ENCODE assay signal across 8 cellular contexts in genomic region chr10:89643431-89643811, GRCh38. TPM values are rescaled to one million over a fixed set of nuclear protein-coding genes. Genes with fewer than 3 reads are reported as not detected.
DNase-seq lines count a peak whose midpoint lies in the region; ATAC-seq and TF ChIP-seq lines count a peak whose summit lies in the region.

No MANE protein-coding gene starts in this region.

- H3F3A ChIP-seq in GM23338 (replicated peaks; ENCODE audit: low read depth), result no peaks in the 10 kb centered on the region

- peak overlapping the region; percentile 4; the same call in 1 of the 2 replicates for H3K27ac ChIP-seq in GM23338 (ENCODE audit: low read depth)
- H3K27ac ChIP-seq in VCaP, result peak overlapping the region; percentile 95
- H3K27ac ChIP-seq in iPS-18a (ENCODE audit: low read length), result peak overlapping the region; percentile 67
- no peak overlapping the region for H3K27ac ChIP-seq in stomach smooth muscle (ENCODE audit: low read length)

- H3K36me3 ChIP-seq in GM23338 (ENCODE audit: insufficient read depth) (no peaks in the 10 kb centered on the region), iPS-18a (ENCODE audit: control insufficient read depth, low read depth, low read length) (no peaks in the 10 kb centered on the region), stomach smooth muscle (ENCODE audit: control insufficient read depth in 2 of 2, insufficient read depth in 2 of 2, low read length in 2 of 2) (no peaks in the 10 kb centered on the region)

- no peak for ATAC-seq in GM23338
- no peak for ATAC-seq in stimulated activated naive CD8-positive, alpha-beta T cell treated with anti-CD3 and anti-CD28 coated beads, Interleukin-15, amount 100 ng/mL, for 72 hours
- ATAC-seq in HG03139 (IDR thresholded peaks at IDR 0.05; ENCODE audit: unreplicated experiment), result no peak
- no peak for ATAC-seq in HG03520 (IDR thresholded peaks at IDR 0.05; ENCODE audit: unreplicated experiment)

- H3K27me3 ChIP-seq in GM23338 (ENCODE audit: insufficient read depth) (no peaks in the 10 kb centered on the region), iPS-18a (ENCODE audit: control insufficient read depth, insufficient read depth, low read length) (no peaks in the 10 kb centered on the region), stomach smooth muscle (ENCODE audit: control insufficient read depth in 1 of 2, insufficient read depth in 2 of 2, low read length in 2 of 2) (no peaks in the 10 kb centered on the region)

- H3K9me3 ChIP-seq in iPS-18a (ENCODE audit: control insufficient read depth, low read depth, low read length) (no peaks in the 10 kb centered on the region), stomach smooth muscle (ENCODE audit: control insufficient read depth in 2 of 2, low read length in 2 of 2) (no peaks in the 10 kb centered on the region)

- H3K4me3 ChIP-seq in GM23338, result peak overlapping the region; percentile 59
- peak overlapping the region; percentile 100 for H3K4me3 ChIP-seq in iPS-18a (ENCODE audit: low read length)
- peak overlapping the region; percentile 85 to 90 for H3K4me3 ChIP-seq in stomach smooth muscle (ENCODE audit: low read length in 2 of 2)

- TF ChIP-seq CTCF in GM23338 (conservative IDR thresholded peaks at IDR 0.05; ENCODE audit: low read depth in 2 of 2) (no peak), VCaP (conservative IDR thresholded peaks at IDR 0.05) (no peak)

- peaks cover 45% of the 10 kb centered on the region for H3K4me1 Mint-ChIP-seq in GM23338
- peaks cover 6% of the 10 kb centered on the region for H3K4me1 Mint-ChIP-seq in stimulated activated naive CD8-positive, alpha-beta T cell treated with anti-CD3 and anti-CD28 coated beads, Interleukin-15, amount 100 ng/mL, for 72 hours

- DNase-seq in GM23338 (ENCODE audit: low spot score) (no peak), LoVo (ENCODE audit: low spot score) (no peak)
- no peak for DNase-seq in stimulated activated naive CD8-positive, alpha-beta T cell treated with anti-CD3 and anti-CD28 coated beads, Interleukin-15, amount 100 ng/mL, for 72 hours

- H3K9me2 ChIP-seq in GM23338 (ENCODE audit: insufficient read depth), result no peaks in the 10 kb centered on the region

- no peak overlapping the region for H3K4me3 Mint-ChIP-seq in GM23338
- no peak overlapping the region for H3K4me3 Mint-ChIP-seq in stimulated activated naive CD8-positive, alpha-beta T cell treated with anti-CD3 and anti-CD28 coated beads, Interleukin-15, amount 100 ng/mL, for 72 hours

- H3K27ac Mint-ChIP-seq in GM23338, result no peak overlapping the region; the same call in 1 of the 2 replicates
- no peak overlapping the region for H3K27ac Mint-ChIP-seq in stimulated activated naive CD8-positive, alpha-beta T cell treated with anti-CD3 and anti-CD28 coated beads, Interleukin-15, amount 100 ng/mL, for 72 hours

- peaks cover 7% of the 10 kb centered on the region for H3K27me3 Mint-ChIP-seq in GM23338 (ENCODE audit: insufficient read depth, low read depth, poor library complexity)
- H3K27me3 Mint-ChIP-seq in stimulated activated naive CD8-positive, alpha-beta T cell treated with anti-CD3 and anti-CD28 coated beads, Interleukin-15, amount 100 ng/mL, for 72 hours, result peaks cover 31% of the 10 kb centered on the region

- peaks cover 56% of the 10 kb centered on the region for H3K79me2 ChIP-seq in GM23338 (replicated peaks; ENCODE audit: insufficient read depth)

- no peaks in the 10 kb centered on the region; the same call in 2 of the 3 replicates for H3K9me3 Mint-ChIP-seq in GM23338
- H3K9me3 Mint-ChIP-seq in stimulated activated naive CD8-positive, alpha-beta T cell treated with anti-CD3 and anti-CD28 coated beads, Interleukin-15, amount 100 ng/mL, for 72 hours, result no peaks in the 10 kb centered on the region

- peaks cover 29% of the 10 kb centered on the region for H3K4me1 ChIP-seq in GM23338 (ENCODE audit: insufficient read depth)
- H3K4me1 ChIP-seq in iPS-18a (ENCODE audit: control insufficient read depth, low read depth, low read length), result peaks cover 29% of the 10 kb centered on the region
- H3K4me1 ChIP-seq in stomach smooth muscle (ENCODE audit: control insufficient read depth, insufficient read depth, low read length), result peaks cover 8% of the 10 kb centered on the region

- H3K9ac ChIP-seq in iPS-18a (ENCODE audit: low read length) (peak overlapping the region; percentile 96), stomach smooth muscle (ENCODE audit: low read length in 2 of 2) (no peak overlapping the region)

- no peak overlapping the region for H2AFZ ChIP-seq in GM23338

- peaks cover 4% of the 10 kb centered on the region for H3K36me3 Mint-ChIP-seq in GM23338 (ENCODE audit: low read depth)

- H4K20me1 ChIP-seq in GM23338 (replicated peaks; ENCODE audit: insufficient read depth), result peaks cover 23% of the 10 kb centered on the region; the same call in 1 of the 2 replicates

- H3K4me2 ChIP-seq in GM23338, result peak overlapping the region; percentile 74

TF ChIP-seq in GM23338, 12 proteins besides CTCF, POLR2A, EP300 and RAD21:
- TF ChIP-seq EZH2phosphoT487 (IDR thresholded peaks at IDR 0.05; ENCODE audit: unreplicated experiment) (no peak), JUNB (IDR thresholded peaks at IDR 0.05; ENCODE audit: unreplicated experiment) (no peak), REST (IDR thresholded peaks at IDR 0.05; ENCODE audit: unreplicated experiment) (no peak), POLR2AphosphoS5 (IDR thresholded peaks at IDR 0.05; ENCODE audit: low read depth) (no peak), ETS1 (IDR thresholded peaks at IDR 0.05) (no peak), NANOG (IDR thresholded peaks at IDR 0.05; ENCODE audit: borderline replicate concordance) (no peak)

RNA-seq across cellular contexts. Expression of gene PANK1, which starts 1.6 kb away (rescaled TPM):
- total RNA-seq in GM23338 (2014; rRNA removed; shearing (Covaris generic)), result 44.7 and 62.5 TPM in 2 replicates
- polyA plus RNA-seq in GM23338 (2016; fragmentation: Nextera tagmentation; extraction: Ambion mirVana), result 14.6 and 15.2 TPM in 2 replicates

RNA-seq across cellular contexts. Expression of gene KIF20B, which starts 58.0 kb away (rescaled TPM):
- 42.3 and 42.7 TPM in 2 replicates for total RNA-seq in GM23338 (2014; rRNA removed; shearing (Covaris generic))
- 82.4 and 111 TPM in 2 replicates for polyA plus RNA-seq in GM23338 (2016; fragmentation: Nextera tagmentation; extraction: Ambion mirVana)
